Comparison of ENCODE assay signal across 8 cellular contexts in genomic region chr13:112873851-112874750, GRCh38.
DNase-seq lines count a peak whose midpoint lies in the region; ATAC-seq, FAIRE-seq and TF ChIP-seq lines count a peak whose summit lies in the region.

No MANE protein-coding gene starts in this region.

- peak overlapping the region; percentile 71 for H3K27ac ChIP-seq in cardiac muscle cell
- no peak overlapping the region for H3K27ac ChIP-seq in rectal smooth muscle tissue (ENCODE audit: low read depth, low read length)
- H3K27ac ChIP-seq in effector memory CD4-positive, alpha-beta T cell (ENCODE audit: insufficient read depth, low read length, poor library complexity, severe bottlenecking) = no peak overlapping the region

- H3K36me3 ChIP-seq in cardiac muscle cell (peaks cover 31% of the 10 kb centered on the region), rectal smooth muscle tissue (ENCODE audit: control insufficient read depth, insufficient read depth, low read length) (no peaks in the 10 kb centered on the region)
- peaks cover 11% of the 10 kb centered on the region for H3K36me3 ChIP-seq in effector memory CD4-positive, alpha-beta T cell (ENCODE audit: control insufficient read depth, insufficient read depth, low read length)

- H3K9ac ChIP-seq in rectal smooth muscle tissue (ENCODE audit: low read length) = no peak overlapping the region

- no peaks in the 10 kb centered on the region for H3K9me3 Mint-ChIP-seq in activated naive CD4-positive, alpha-beta T cell treated with anti-CD3 and anti-CD28 coated beads for 36 hours

- peaks cover 19% of the 10 kb centered on the region for H3K4me1 Mint-ChIP-seq in activated naive CD4-positive, alpha-beta T cell treated with anti-CD3 and anti-CD28 coated beads for 36 hours (ENCODE audit: low read depth)

- H3K27ac Mint-ChIP-seq in activated naive CD4-positive, alpha-beta T cell treated with anti-CD3 and anti-CD28 coated beads for 36 hours = peak overlapping the region; percentile 92

- CTCF ChIA-PET in activated naive CD4-positive, alpha-beta T cell treated with anti-CD3 and anti-CD28 coated beads for 36 hours (lab: Charles Lee) = interaction anchor here (0.6 to 2.6 kb wide), 15 partner anchors 10 to 363 kb away, joined by 3 to 48 read pairs (median 3); no protein-coding TSS in a partner anchor

- no peaks in the 10 kb centered on the region for H3K9me3 ChIP-seq in cardiac muscle cell (ENCODE audit: low read depth)
- H3K9me3 ChIP-seq in effector memory CD4-positive, alpha-beta T cell (ENCODE audit: control insufficient read depth, low read length) = no peaks in the 10 kb centered on the region

- DNase-seq in GDM1 (lab: John Stamatoyannopoulos, UW) (peak; percentile 18), HUDEP-2 (lab: John Stamatoyannopoulos, UW; ENCODE audit: unreplicated experiment in 76 of 76) (peak in 61 of 76 experiments; percentile 4 to 68 (median 46)), RCC 7860 (ENCODE audit: low spot score) (peak; percentile 11), cardiac muscle cell (ENCODE audit: low read depth in 1 of 2, low spot score in 1 of 2) (peak; percentile 75 to 90)
- DNase-seq in activated naive CD4-positive, alpha-beta T cell treated with anti-CD3 and anti-CD28 coated beads for 36 hours = peak; percentile 88
- DNase-seq in effector memory CD4-positive, alpha-beta T cell = no peak

- peak overlapping the region; percentile 47 for H3K4me3 Mint-ChIP-seq in activated naive CD4-positive, alpha-beta T cell treated with anti-CD3 and anti-CD28 coated beads for 36 hours

- no peak for FAIRE-seq in RCC 7860 (lab: Jason Lieb, UNC)

- intact Hi-C loops in activated naive CD4-positive, alpha-beta T cell treated with anti-CD3 and anti-CD28 coated beads for 36 hours (cut with micrococcal nuclease) = loop anchor here (1.0 kb wide), 4 partner anchors 121 to 257 kb away; no protein-coding TSS in a partner anchor

- peak; percentile 97 for TF ChIP-seq CTCF in cardiac muscle cell (IDR thresholded peaks at IDR 0.05; ENCODE audit: low read depth, low read length)

- H3K4me3 ChIP-seq in cardiac muscle cell (no peak overlapping the region), rectal smooth muscle tissue (ENCODE audit: low read length) (peak overlapping the region; percentile 42)
- no peak overlapping the region for H3K4me3 ChIP-seq in effector memory CD4-positive, alpha-beta T cell (ENCODE audit: insufficient read depth, low read depth, low read length, poor library complexity, severe bottlenecking)

- ATAC-seq in GM21576 (IDR thresholded peaks at IDR 0.05; ENCODE audit: unreplicated experiment) = peak; percentile 88

- peaks cover 7% of the 10 kb centered on the region for H3K4me1 ChIP-seq in cardiac muscle cell (ENCODE audit: low read depth)
- H3K4me1 ChIP-seq in rectal smooth muscle tissue (ENCODE audit: control insufficient read depth, insufficient read depth, low read length) = no peaks in the 10 kb centered on the region
- peaks cover 4% of the 10 kb centered on the region for H3K4me1 ChIP-seq in effector memory CD4-positive, alpha-beta T cell (ENCODE audit: control insufficient read depth, insufficient read depth, low read length, poor library complexity, severe bottlenecking)

- H3K36me3 Mint-ChIP-seq in activated naive CD4-positive, alpha-beta T cell treated with anti-CD3 and anti-CD28 coated beads for 36 hours (ENCODE audit: low read depth) = peaks cover 17% of the 10 kb centered on the region

- no peaks in the 10 kb centered on the region for H3K27me3 ChIP-seq in cardiac muscle cell
- H3K27me3 ChIP-seq in rectal smooth muscle tissue (ENCODE audit: control insufficient read depth, insufficient read depth, low read length) = no peaks in the 10 kb centered on the region
- no peaks in the 10 kb centered on the region for H3K27me3 ChIP-seq in effector memory CD4-positive, alpha-beta T cell (replicated peaks; ENCODE audit: control insufficient read depth, insufficient read depth, low read length, poor library complexity, severe bottlenecking)

- no peaks in the 10 kb centered on the region for H3K27me3 Mint-ChIP-seq in activated naive CD4-positive, alpha-beta T cell treated with anti-CD3 and anti-CD28 coated beads for 36 hours (ENCODE audit: low read depth)

Comparison
In these comparisons a context has a peak if more than half of its experiments do, and no peak if none do; other contexts are left out.
1. DNase-seq: peak in GDM1 (single experiment), HUDEP-2 (61 of 76), RCC 7860 (single experiment), activated naive CD4-positive, alpha-beta T cell treated with anti-CD3 and anti-CD28 coated beads for 36 hours (single experiment) and cardiac muscle cell (2 of 2); none in effector memory CD4-positive, alpha-beta T cell (0 of 3).